10 cellular contexts compared by ENCODE assay signal in the genomic region with DNA sequence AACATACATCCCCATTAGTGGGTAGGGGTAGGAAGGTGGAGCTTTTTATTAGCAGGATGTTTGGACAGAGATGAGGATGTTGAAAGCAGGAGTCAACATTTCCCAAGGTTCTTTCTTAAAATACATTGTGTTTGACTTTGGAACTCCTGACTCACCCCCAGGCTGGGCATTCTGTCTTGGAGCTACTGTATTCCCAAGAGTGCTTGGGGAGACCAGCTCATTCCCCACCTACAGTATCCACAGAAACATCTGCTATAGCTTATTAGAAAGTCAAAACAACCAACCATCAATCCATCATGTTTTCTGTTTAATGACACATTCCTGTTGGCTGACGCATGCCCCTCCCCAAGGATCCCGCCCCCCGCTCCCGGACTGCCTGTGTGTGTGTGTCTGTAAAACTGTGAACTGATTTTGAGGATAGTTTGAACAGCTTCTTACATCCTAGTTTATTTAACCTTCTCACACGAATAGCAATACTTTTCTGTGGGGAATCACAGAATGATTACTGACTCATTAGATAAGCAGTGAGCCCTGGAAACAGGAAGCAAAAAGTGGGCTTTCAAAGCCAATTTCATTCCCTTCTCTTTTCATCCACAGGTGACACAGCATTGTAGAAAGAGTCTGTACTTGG.
DNase-seq lines count a peak whose midpoint lies in the region; ATAC-seq, FAIRE-seq and TF ChIP-seq lines count a peak whose summit lies in the region.
"Had no signal": no experiment of that assay in that cellular context is flagged by ENCODE, and none has a peak within 500 bp of the region (broad histone marks: within the 10 kb centered on the region; RNA-seq: fewer than 3 reads in every experiment).

No MANE protein-coding gene starts in this region.

- intact Hi-C loops in pancreas (cut with DNase I) = no loop called here
- intact Hi-C loops in CD4-positive, alpha-beta T cell (cut with DNase I, micrococcal nuclease) = no loop called here

- H3K4me1 Mint-ChIP-seq in CD4-positive, alpha-beta T cell (ENCODE audit: low read depth) = no peaks in the 10 kb centered on the region

- peak; percentile 44 for ATAC-seq in esophagus mucosa
- ATAC-seq in pancreas = peak; percentile 28 to 73 (median 65)
- no peak for ATAC-seq in CD4-positive, alpha-beta T cell (ENCODE audit: poor library complexity)
- ATAC-seq in HG03025 (IDR thresholded peaks at IDR 0.05; ENCODE audit: low FRiP score, unreplicated experiment) = no peak

- no peaks in the 10 kb centered on the region for H3K27me3 Mint-ChIP-seq in CD4-positive, alpha-beta T cell

- H3K36me3 Mint-ChIP-seq in CD4-positive, alpha-beta T cell (ENCODE audit: low read depth) = no peaks in the 10 kb centered on the region

- TF ChIP-seq CTCF in pancreas (IDR thresholded peaks at IDR 0.05) = no peak
- no peak for TF ChIP-seq CTCF in CD4-positive, alpha-beta T cell (IDR thresholded peaks at IDR 0.05)

- no peak overlapping the region for H3K4me3 Mint-ChIP-seq in CD4-positive, alpha-beta T cell

- H3K4me1 ChIP-seq in pancreas = peaks cover 0 to 6% (median 0%) of the 10 kb centered on the region in 3 donors

- CTCF ChIA-PET in CD4-positive, alpha-beta T cell (lab: Charles Lee) = no interaction called here

- H3K27ac Mint-ChIP-seq in CD4-positive, alpha-beta T cell = no peak overlapping the region

- FAIRE-seq in pancreas (lab: Jason Lieb, UNC) = no peak

- WGBS in pancreas, 2 donors = 54% methylated on average over 5 of the region's 5 CpGs

- no peaks in the 10 kb centered on the region for H3K27me3 ChIP-seq in pancreas
- no peaks in the 10 kb centered on the region for H3K27me3 ChIP-seq in CD4-positive, alpha-beta T cell (ENCODE audit: control insufficient read depth, insufficient read depth, low read length)
- H3K27me3 ChIP-seq: cardiac muscle cell had no signal

- H3K4me3 ChIP-seq in pancreas = no peak overlapping the region
- H3K4me3 ChIP-seq: cardiac muscle cell had no signal

- DNase-seq in DMS 273 (lab: John Stamatoyannopoulos, UW; ENCODE audit: unreplicated experiment) (peak; percentile 79), NCI-H82 (lab: John Stamatoyannopoulos, UW) (peak; percentile 77), pancreas (no peak), putamen (ENCODE audit: low spot score) (no peak)
- no peak for DNase-seq in central memory CD4-positive, alpha-beta T cell
- DNase-seq in CD4-positive, alpha-beta T cell = no peak
- DNase-seq: stimulated activated CD4-positive, alpha-beta T cell treated with anti-CD3 and anti-CD28 coated beads, Interleukin-1b, Interleukin-23, amount 100 ng/mL, for 48 hours had no signal

- H3K27ac ChIP-seq in pancreas = peak overlapping the region in 2 of 4 donors; percentile 46 to 48
- H3K27ac ChIP-seq in CD4-positive, alpha-beta T cell (ENCODE audit: low read depth, low read length) = no peak overlapping the region
- H3K27ac ChIP-seq: cardiac muscle cell had no signal

- POLR2A ChIA-PET in CD4-positive, alpha-beta T cell (lab: Charles Lee) = no interaction called here

- no peaks in the 10 kb centered on the region for H3K36me3 ChIP-seq in pancreas
- H3K36me3 ChIP-seq: cardiac muscle cell had no signal

- no peaks in the 10 kb centered on the region for H3K9me3 Mint-ChIP-seq in CD4-positive, alpha-beta T cell

- H3K9me3 ChIP-seq in pancreas = no peaks in the 10 kb centered on the region
- no peaks in the 10 kb centered on the region for H3K9me3 ChIP-seq in CD4-positive, alpha-beta T cell (ENCODE audit: control insufficient read depth, low read length)

Comparison
In these comparisons a context has a peak if more than half of its experiments do, and no peak if none do; other contexts are left out.
1. DNase-seq: peak in DMS 273 (single experiment) and NCI-H82 (single experiment); none in pancreas (0 of 6), central memory CD4-positive, alpha-beta T cell (single experiment), putamen (single experiment) and CD4-positive, alpha-beta T cell (0 of 10).
2. ATAC-seq: peak in esophagus mucosa (single experiment) and pancreas (4 of 4); none in CD4-positive, alpha-beta T cell (single experiment) and HG03025 (single experiment).